ENCODE assay signal across 9 cellular contexts in the genomic region with DNA sequence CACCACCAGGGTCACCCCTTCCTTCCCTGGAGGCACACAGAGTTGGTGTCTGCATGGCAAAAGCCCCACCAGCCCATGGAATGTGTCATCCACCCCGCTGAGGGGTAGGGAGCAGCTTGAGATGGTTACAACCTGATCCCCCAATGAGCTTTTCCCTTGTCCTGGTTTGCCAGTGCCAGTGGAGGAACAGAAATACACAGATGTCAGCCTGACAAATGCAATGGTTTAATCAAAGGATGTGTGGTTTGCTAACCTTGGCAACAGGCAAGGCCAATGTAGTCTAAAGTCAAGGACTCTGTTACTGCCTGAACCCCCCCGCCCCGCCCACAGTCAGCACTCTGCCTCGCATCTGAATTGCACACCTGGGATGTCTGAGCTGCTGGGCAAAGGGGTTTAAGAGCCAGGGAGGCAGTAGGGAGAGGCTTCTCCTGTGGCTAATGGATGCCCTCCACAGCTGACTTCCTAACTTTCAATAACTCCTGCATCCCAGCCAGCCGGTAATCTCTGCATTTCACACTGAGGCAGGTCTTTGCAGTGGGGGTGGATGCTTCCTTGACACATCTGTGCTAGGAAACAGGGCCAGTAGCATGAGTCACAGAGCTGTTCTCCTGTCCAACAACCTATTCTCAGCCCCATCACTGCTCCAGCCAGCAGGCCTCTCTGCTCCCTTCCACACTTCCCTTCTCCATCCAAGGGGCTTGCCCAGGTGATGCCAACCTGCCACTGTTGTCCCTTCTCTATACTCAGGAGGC.
DNase-seq lines count a peak whose midpoint lies in the region; ATAC-seq and TF ChIP-seq lines count a peak whose summit lies in the region.
"Had no signal": no experiment of that assay in that cellular context is flagged by ENCODE, and none has a peak within 500 bp of the region (broad histone marks: within the 10 kb centered on the region; RNA-seq: fewer than 3 reads in every experiment).

No MANE protein-coding gene starts in this region.

- peaks cover 20% of the 10 kb centered on the region for H3K36me3 Mint-ChIP-seq in activated naive CD4-positive, alpha-beta T cell treated with anti-CD3 and anti-CD28 coated beads, Interleukin-2, amount 10 ng/mL, durations not matched to agents 7 days and 5 days

- no peaks in the 10 kb centered on the region for H3K27me3 Mint-ChIP-seq in activated naive CD4-positive, alpha-beta T cell treated with anti-CD3 and anti-CD28 coated beads, Interleukin-2, amount 10 ng/mL, durations not matched to agents 7 days and 5 days

- no peak overlapping the region for H3K4me3 ChIP-seq in fibroblast of mammary gland (ENCODE audit: control insufficient read depth, low read depth, low read length)
- H3K4me3 ChIP-seq in thoracic aorta, result no peak overlapping the region
- no peak overlapping the region for H3K4me3 ChIP-seq in HAP-1
- no peak overlapping the region for H3K4me3 ChIP-seq in Peyer's patch

- H3K36me3 ChIP-seq in thoracic aorta (no peaks in the 10 kb centered on the region), HAP-1 (replicated peaks) (no peaks in the 10 kb centered on the region), Peyer's patch (no peaks in the 10 kb centered on the region)

- peak; percentile 89 for DNase-seq in fibroblast of mammary gland (ENCODE audit: low read depth)
- DNase-seq in thoracic aorta (ENCODE audit: low spot score), result no peak
- no peak for DNase-seq in activated naive CD4-positive, alpha-beta T cell treated with anti-CD3 and anti-CD28 coated beads, Interleukin-2, amount 10 ng/mL, durations not matched to agents 7 days and 5 days
- DNase-seq in stimulated activated CD4-positive, alpha-beta T cell treated with anti-CD3 and anti-CD28 coated beads, Interleukin-4, amount 100 ng/mL, for 4 hours, result no peak
- no peak for DNase-seq in HAP-1 (ENCODE audit: low spot score in 2 of 2)
- no peak for DNase-seq in Peyer's patch

- H3K27me3 ChIP-seq in thoracic aorta (replicated peaks; ENCODE audit: insufficient read depth) (no peaks in the 10 kb centered on the region), HAP-1 (ENCODE audit: low read depth) (no peaks in the 10 kb centered on the region), Peyer's patch (no peaks in the 10 kb centered on the region)

- no peak overlapping the region for H3K4me3 Mint-ChIP-seq in activated naive CD4-positive, alpha-beta T cell treated with anti-CD3 and anti-CD28 coated beads, Interleukin-2, amount 10 ng/mL, durations not matched to agents 7 days and 5 days

- H3K9me3 ChIP-seq in thoracic aorta (no peaks in the 10 kb centered on the region), HAP-1 (no peaks in the 10 kb centered on the region), Peyer's patch (no peaks in the 10 kb centered on the region)

- in situ Hi-C loops in HAP-1 (cut with MboI; ENCODE audit: low sequenced_read_pairs), result no loop called here

- H3K9me3 Mint-ChIP-seq in activated naive CD4-positive, alpha-beta T cell treated with anti-CD3 and anti-CD28 coated beads, Interleukin-2, amount 10 ng/mL, durations not matched to agents 7 days and 5 days, result peaks cover 1% of the 10 kb centered on the region

- ATAC-seq in GM21360 (IDR thresholded peaks at IDR 0.05; ENCODE audit: unreplicated experiment) (peak; percentile 14), HG03571 (IDR thresholded peaks at IDR 0.05; ENCODE audit: unreplicated experiment) (peak; percentile 16), thoracic aorta (ENCODE audit: insufficient number of reproducible peaks, low FRiP score, low read depth) (peak; percentile 55)

- peaks cover 4% of the 10 kb centered on the region in 2 donors for H3K4me1 ChIP-seq in thoracic aorta (ENCODE audit: control insufficient read depth in 1 of 2, low read depth in 2 of 2)
- H3K4me1 ChIP-seq in HAP-1, result peaks cover 5% of the 10 kb centered on the region; the same call in 1 of the 2 replicates
- no peaks in the 10 kb centered on the region for H3K4me1 ChIP-seq in Peyer's patch

- no peak for TF ChIP-seq CTCF in fibroblast of mammary gland (conservative IDR thresholded peaks at IDR 0.05; ENCODE audit: control insufficient read depth, insufficient read depth, low read depth, low read length)
- no peak for TF ChIP-seq CTCF in thoracic aorta (IDR thresholded peaks at IDR 0.05)
- no peak for TF ChIP-seq CTCF in Peyer's patch (IDR thresholded peaks at IDR 0.05)

- H3K27ac Mint-ChIP-seq in activated naive CD4-positive, alpha-beta T cell treated with anti-CD3 and anti-CD28 coated beads, Interleukin-2, amount 10 ng/mL, durations not matched to agents 7 days and 5 days, result no peak overlapping the region

- H3K4me1 Mint-ChIP-seq in activated naive CD4-positive, alpha-beta T cell treated with anti-CD3 and anti-CD28 coated beads, Interleukin-2, amount 10 ng/mL, durations not matched to agents 7 days and 5 days, result peaks cover 2% of the 10 kb centered on the region

- H3K27ac ChIP-seq in thoracic aorta, result peak overlapping the region in 1 of 2 donors; percentile 41
- H3K27ac ChIP-seq in Peyer's patch, result no peak overlapping the region
- H3K27ac ChIP-seq: VCaP had no signal

- TF ChIP-seq POLR2A in Peyer's patch (IDR thresholded peaks at IDR 0.05), result no peak

- CTCF ChIA-PET in activated naive CD4-positive, alpha-beta T cell treated with anti-CD3 and anti-CD28 coated beads, Interleukin-2, amount 10 ng/mL, durations not matched to agents 7 days and 5 days (lab: Charles Lee), result interaction anchor here (0.7 to 1.2 kb wide), 2 partner anchors 12 to 228 kb away, joined by 4 read pairs; no protein-coding TSS in a partner anchor
